In the genomic region with DNA sequence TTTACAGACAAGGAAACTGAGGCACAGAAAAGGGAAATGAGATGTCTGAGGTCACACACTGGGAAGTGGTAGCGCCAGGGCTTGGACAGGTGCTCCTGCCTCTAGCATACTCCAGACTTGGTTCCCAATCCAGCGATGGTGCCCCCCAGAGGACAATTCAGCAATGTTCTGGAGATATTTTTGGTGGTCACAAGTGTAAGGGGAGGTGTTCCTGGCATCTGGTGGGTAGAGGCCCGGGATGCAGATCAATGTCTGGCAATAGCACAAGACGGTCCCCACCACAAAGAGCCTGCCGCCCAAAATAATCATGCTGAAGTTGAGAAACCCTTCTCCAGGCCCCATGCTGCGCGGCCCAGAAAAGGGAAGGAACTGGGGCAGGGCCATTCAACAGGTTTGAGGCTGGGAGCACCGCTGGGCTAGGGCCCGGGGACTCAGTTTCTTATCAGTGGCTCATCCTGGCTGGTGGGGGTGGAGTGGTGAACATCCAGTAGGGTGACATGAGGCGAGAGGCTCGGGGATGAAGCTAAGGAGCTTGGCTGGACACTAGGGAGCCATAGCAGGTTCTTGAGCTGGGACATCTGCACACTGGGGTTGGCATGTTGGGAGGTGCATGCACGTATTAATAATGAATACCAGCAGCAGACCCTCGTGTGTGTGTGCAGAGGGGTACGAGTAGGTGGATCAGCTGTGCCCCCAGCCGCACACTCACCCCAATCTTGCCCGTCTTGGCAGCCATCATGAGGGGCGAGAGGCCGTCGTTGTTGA, we compare ENCODE assay signal across 14 cellular contexts. TPM values are rescaled to one million over a fixed set of nuclear protein-coding genes. Genes with fewer than 3 reads are reported as not detected.
DNase-seq lines count a peak whose midpoint lies in the region; ATAC-seq, FAIRE-seq and TF ChIP-seq lines count a peak whose summit lies in the region.
"Had no signal": no experiment of that assay in that cellular context is flagged by ENCODE, and none has a peak within 500 bp of the region (broad histone marks: within the 10 kb centered on the region; RNA-seq: fewer than 3 reads in every experiment).

No MANE protein-coding gene starts in this region.

- TF ChIP-seq EP300 in A549 (IDR thresholded peaks at IDR 0.05): no peak

- H3K9ac ChIP-seq in endothelial cell of umbilical vein (replicated peaks; ENCODE audit: extremely low read depth, insufficient read depth, low read length): no peak overlapping the region
- H3K9ac ChIP-seq in Karpas-422 (ENCODE audit: low read length): no peak overlapping the region

- intact Hi-C loops in endothelial cell of umbilical vein (cut with micrococcal nuclease): no loop called here

- no peak overlapping the region for H3K4me2 ChIP-seq in A549
- H3K4me2 ChIP-seq in endothelial cell of umbilical vein (ENCODE audit: insufficient read depth, low read length): no peak overlapping the region
- no peak overlapping the region for H3K4me2 ChIP-seq in Karpas-422 (ENCODE audit: low read depth, low read length, poor library complexity, severe bottlenecking)

- no peaks in the 10 kb centered on the region for H3K9me1 ChIP-seq in endothelial cell of umbilical vein (replicated peaks; ENCODE audit: control insufficient read depth, extremely low read depth, insufficient read depth, low read length)

- FAIRE-seq in A549 (lab: Jason Lieb, UNC) (peak; percentile 51), endothelial cell of umbilical vein (lab: Jason Lieb, UNC) (no peak)
- FAIRE-seq: small intestine had no signal

- POLR2A ChIA-PET in A549 (lab: Yijun Ruan, JAX): no interaction called here
- POLR2A ChIA-PET in endothelial cell of umbilical vein (lab: Charles Lee): no interaction called here

- CTCF ChIA-PET in A549 (lab: Yijun Ruan, JAX): interaction anchor here (0.7 to 5.9 kb wide), 5 partner anchors 23 to 245 kb away, joined by 3 to 25 read pairs (median 3); no protein-coding TSS in a partner anchor
- CTCF ChIA-PET in endothelial cell of umbilical vein (lab: Charles Lee): interaction anchor here (2.4 kb wide), 1 partner anchor 47 kb away, joined by 5 read pairs; no protein-coding TSS in a partner anchor

- H3K9me3 ChIP-seq in A549: no peaks in the 10 kb centered on the region
- H3K9me3 ChIP-seq in endothelial cell of umbilical vein (replicated peaks; ENCODE audit: control insufficient read depth, insufficient read depth, low read length): no peaks in the 10 kb centered on the region
- no peaks in the 10 kb centered on the region for H3K9me3 ChIP-seq in Karpas-422 (ENCODE audit: low read length)
- H3K9me3 ChIP-seq: esophagus squamous epithelium had no signal

- H3K27me3 ChIP-seq in endothelial cell of umbilical vein (ENCODE audit: control insufficient read depth in 2 of 2, insufficient read depth in 2 of 2, low read length in 2 of 2) (no peaks in the 10 kb centered on the region), Karpas-422 (ENCODE audit: low read length) (no peaks in the 10 kb centered on the region)
- H3K27me3 ChIP-seq: esophagus squamous epithelium had no signal

- WGBS in A549 (ENCODE audit: missing lambda C conversion rate): 58% methylated on average over 19 of the region's 19 CpGs

- H3K27ac ChIP-seq in A549: no peak overlapping the region
- no peak overlapping the region for H3K27ac ChIP-seq in endothelial cell of umbilical vein (ENCODE audit: insufficient read depth, low read depth, low read length)
- no peak overlapping the region for H3K27ac ChIP-seq in Karpas-422 (ENCODE audit: low read length)
- H3K27ac ChIP-seq: esophagus squamous epithelium had no signal

- H3K4me1 ChIP-seq in A549 (peaks cover 9% of the 10 kb centered on the region; the same call in 2 of the 3 replicates), endothelial cell of umbilical vein (ENCODE audit: control insufficient read depth, extremely low read depth, insufficient read depth, low read length) (no peaks in the 10 kb centered on the region), Karpas-422 (ENCODE audit: low read length) (no peaks in the 10 kb centered on the region)
- H3K4me1 ChIP-seq: esophagus squamous epithelium had no signal

- H3K79me2 ChIP-seq in endothelial cell of umbilical vein (ENCODE audit: control insufficient read depth, insufficient read depth, low read length) (no peaks in the 10 kb centered on the region), Karpas-422 (ENCODE audit: low read length) (no peaks in the 10 kb centered on the region)

- ATAC-seq in A549: peak in 1 of 2 experiments; percentile 78; a peak in 3 of 6 replicates
- no peak for ATAC-seq in HG03520 (IDR thresholded peaks at IDR 0.05; ENCODE audit: unreplicated experiment)
- ATAC-seq: stimulated activated effector memory CD8-positive, alpha-beta T cell treated with anti-CD3 and anti-CD28 coated beads, Interleukin-12 subunit alpha, Interleukin-12 subunit beta, amount 100 ng/mL, for 72 hours had no signal

- H3K36me3 ChIP-seq in endothelial cell of umbilical vein (ENCODE audit: control insufficient read depth in 2 of 2, extremely low read depth in 1 of 2, insufficient read depth in 2 of 2, low read length in 2 of 2): peaks cover 0 to 2% of the 10 kb centered on the region in 2 experiments
- no peaks in the 10 kb centered on the region for H3K36me3 ChIP-seq in Karpas-422 (ENCODE audit: insufficient read depth, low read length)

- no peak overlapping the region for H3K4me3 ChIP-seq in A549
- H3K4me3 ChIP-seq in endothelial cell of umbilical vein (replicated peaks in 1 of 3; ENCODE audit: insufficient read depth in 1 of 3, low read depth in 1 of 3, low read length in 3 of 3): no peak overlapping the region
- H3K4me3 ChIP-seq in Karpas-422 (ENCODE audit: low read length): no peak overlapping the region
- H3K4me3 ChIP-seq: esophagus squamous epithelium, lung had no signal

- TF ChIP-seq CTCF in A549 (IDR thresholded peaks at IDR 0.05) (peak; percentile 30; the same call in 2 of the 3 replicates), endothelial cell of umbilical vein (IDR thresholded peaks at IDR 0.05; ENCODE audit: extremely low read depth in 1 of 2, insufficient read depth in 1 of 2, low read depth in 1 of 2, low read length in 2 of 2) (peak; percentile 8 to 16)

- DNase-seq in A549 (ENCODE audit: low read depth in 1 of 2, low spot score in 1 of 2): peak in 1 of 2 experiments; percentile 46
- DNase-seq in GDM1 (lab: John Stamatoyannopoulos, UW): peak; percentile 55
- DNase-seq in NOMO-1 treated with dmso at 0.1 percent for 144 hours (lab: John Stamatoyannopoulos, UW; ENCODE audit: unreplicated experiment): peak; percentile 91
- peak; percentile 13 for DNase-seq in endothelial cell of umbilical vein (ENCODE audit: low read depth, low spot score)
- no peak for DNase-seq in activated T-cell treated with anti-CD3 and anti-CD28 coated beads, Interleukin-2, amount 50 U/mL, for 1 hour
- no peak for DNase-seq in Karpas-422
- DNase-seq in NK-92 treated with Interleukin-12 subunit alpha and Interleukin-12 subunit beta, amount 100 ng/mL, for 24 hours (lab: John Stamatoyannopoulos, UW): no peak
- DNase-seq: amniotic stem cell, esophagus squamous epithelium, small intestine had no signal

- no TSS peak for BruUV-seq in endothelial cell of umbilical vein (replicated peaks; lab: Mats Ljungman, UMichigan)

- TF ChIP-seq POLR2A in A549 (IDR thresholded peaks at IDR 0.05; ENCODE audit: low read length) (no peak), endothelial cell of umbilical vein (IDR thresholded peaks at IDR 0.05; ENCODE audit: low read depth, low read length) (no peak)

- H2AFZ ChIP-seq in endothelial cell of umbilical vein (ENCODE audit: low read depth, low read length): no peak overlapping the region
- no peak overlapping the region for H2AFZ ChIP-seq in Karpas-422 (ENCODE audit: low read length)

- H3K9me2 ChIP-seq in Karpas-422 (replicated peaks; ENCODE audit: insufficient read depth, low read length): no peaks in the 10 kb centered on the region

- TF ChIP-seq RAD21 in A549 (conservative IDR thresholded peaks at IDR 0.05 in 1 of 2, IDR thresholded peaks at IDR 0.05 in 1 of 2): peak in 1 of 2 experiments; percentile 12; a peak in 1 of 5 replicates

- H4K20me1 ChIP-seq in endothelial cell of umbilical vein (replicated peaks; ENCODE audit: control insufficient read depth, extremely low read depth, insufficient read depth, low read length) (no peaks in the 10 kb centered on the region), Karpas-422 (ENCODE audit: insufficient read depth, low read depth, low read length) (no peaks in the 10 kb centered on the region)

- dilution Hi-C loops in endothelial cell of umbilical vein (cut with MboI; ENCODE audit: extremely low pct_ligation_motif_present, low sequenced_read_pairs): no loop called here

TF ChIP-seq in A549, 52 proteins besides CTCF, POLR2A, EP300 and RAD21:
- TF ChIP-seq ZFP36 (IDR thresholded peaks at IDR 0.05; ENCODE audit: borderline replicate concordance, partially characterized antibody) (peak; percentile 81), ZSCAN20 (CRISPR knock-in tag; IDR thresholded peaks at IDR 0.05) (no peak)

TF ChIP-seq in endothelial cell of umbilical vein, 7 proteins besides CTCF, POLR2A, EP300 and RAD21 (continues in another document):
- TF ChIP-seq GATA2 (IDR thresholded peaks at IDR 0.05; ENCODE audit: insufficient read depth, insufficient read length, low read depth, low read length) (no peak), EZH2 (IDR thresholded peaks at IDR 0.05; ENCODE audit: borderline replicate concordance, low read depth, low read length, severe bottlenecking) (no peak), MYC (IDR thresholded peaks at IDR 0.05; ENCODE audit: low read depth, low read length) (no peak), FOS (IDR thresholded peaks at IDR 0.05; ENCODE audit: borderline replicate concordance, insufficient read depth, low read length) (no peak)
- TF ChIP-seq, protein P1, sequence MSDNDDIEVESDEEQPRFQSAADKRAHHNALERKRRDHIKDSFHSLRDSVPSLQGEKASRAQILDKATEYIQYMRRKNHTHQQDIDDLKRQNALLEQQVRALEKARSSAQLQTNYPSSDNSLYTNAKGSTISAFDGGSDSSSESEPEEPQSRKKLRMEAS (IDR thresholded peaks at IDR 0.05; ENCODE audit: insufficient read depth, insufficient read length): no peak

RNA-seq across cellular contexts. Expression of gene TRPV4, which starts 35.1 kb away (rescaled TPM):
- polyA plus RNA-seq in A549 (2011; rRNA removed) (0.37 and 0.52 TPM in 2 replicates), A549 (2017; fragmentation: RNase III; extraction: RNeasy Plus Mini Kit Qiagen cat#74134 plus additional on column Dnase treatment) (0.05 to 0.15 TPM (median 0.09 TPM) in 3 replicates), endothelial cell of umbilical vein (22.3 and 24.5 TPM in 2 replicates)
- 0.15 and 0.26 TPM in 2 replicates for polyA plus RNA-seq in A549 (2012; cell fraction: cytosol; rRNA removed)
- 0.43 and 0.53 TPM in 2 replicates for polyA plus RNA-seq in A549 (2012; cell fraction: nucleus; rRNA removed)
- 0.88 and 1.2 TPM in 2 replicates for polyA minus RNA-seq in A549 (2011; rRNA and poly(A)+ RNA removed)
- 8.8 and 12.3 TPM in 2 replicates for total RNA-seq in endothelial cell of umbilical vein
- 11.3 and 12.3 TPM in 2 replicates for polyA plus RNA-seq in endothelial cell of umbilical vein (2011; cell fraction: cytosol; rRNA removed)
- 19.9 and 23.7 TPM in 2 replicates for polyA plus RNA-seq in endothelial cell of umbilical vein (2011; cell fraction: nucleus; rRNA removed)
- polyA plus RNA-seq in endothelial cell of umbilical vein (2012): 12.3 and 17.2 TPM in 2 replicates
- polyA minus RNA-seq in endothelial cell of umbilical vein: 22.6 and 29.3 TPM in 2 replicates
- polyA minus RNA-seq in endothelial cell of umbilical vein (2011; cell fraction: cytosol; rRNA and poly(A)+ RNA removed): not detected
- polyA minus RNA-seq in endothelial cell of umbilical vein (2011; cell fraction: nucleus; rRNA and poly(A)+ RNA removed): 13.3 and 16.9 TPM in 2 replicates
- total RNA-seq in Karpas-422 (2014; rRNA removed; shearing (Covaris generic); ENCODE audit: low replicate concordance): not detected in 2 replicates
- total RNA-seq: HT-29 had no signal

Comparison
In these comparisons a context has a peak if more than half of its experiments do, and no peak if none do; other contexts are left out.
1. DNase-seq: peak in GDM1 (single experiment), NOMO-1 treated with dmso at 0.1 percent for 144 hours (single experiment) and endothelial cell of umbilical vein (single experiment); none in activated T-cell treated with anti-CD3 and anti-CD28 coated beads, Interleukin-2, amount 50 U/mL, for 1 hour (single experiment), Karpas-422 (single experiment) and NK-92 treated with Interleukin-12 subunit alpha and Interleukin-12 subunit beta, amount 100 ng/mL, for 24 hours (single experiment).